In genomic region chr17:80632046-80632581, GRCh38 we compare ENCODE assay signal across 23 cellular contexts.
A peak's percentile ranks its signal among the peaks of the same experiment; 100 is the strongest.
DNase-seq lines count a peak whose midpoint lies in the region; ATAC-seq and TF ChIP-seq lines count a peak whose summit lies in the region.
"Had no signal": no experiment of that assay in that cellular context is flagged by ENCODE, and none has a peak within 500 bp of the region (broad histone marks: within the 10 kb centered on the region; RNA-seq: fewer than 3 reads in every experiment).

No MANE protein-coding gene starts in this region.

- no peak for TF ChIP-seq CTCF in VCaP (conservative IDR thresholded peaks at IDR 0.05)
- no peak for TF ChIP-seq CTCF in smooth muscle cell (IDR thresholded peaks at IDR 0.05; ENCODE audit: borderline replicate concordance, insufficient read depth, poor library complexity, severe bottlenecking)

- H3K27ac ChIP-seq in VCaP (peak overlapping the region; percentile 23; the same call in 1 of the 2 replicates), smooth muscle cell (ENCODE audit: low read depth) (peak overlapping the region; percentile 50)
- H3K27ac ChIP-seq: 22Rv1; BLaER1 treated with 17β-estradiol and CSF1 and Interleukin-3, amounts not matched to agents 10 nM and 100 nM; left lung had no signal

- H3K27me3 ChIP-seq in smooth muscle cell (ENCODE audit: low read depth): no peaks in the 10 kb centered on the region
- H3K27me3 ChIP-seq: BLaER1 treated with 17β-estradiol and CSF1 and Interleukin-3, amounts not matched to agents 10 nM and 100 nM; left lung; MG63 had no signal

- WGBS in smooth muscle cell (ENCODE audit: low lambda C conversion rate): 22% methylated on average over 12 of the region's 12 CpGs

- no peaks in the 10 kb centered on the region for H3K36me3 ChIP-seq in smooth muscle cell (ENCODE audit: low read depth)

- no peaks in the 10 kb centered on the region for H3F3A ChIP-seq in smooth muscle cell (ENCODE audit: low read depth)

- peak; percentile 68 for DNase-seq in DMS53 (lab: John Stamatoyannopoulos, UW)
- DNase-seq in DMS53 treated with DMSO at 0.1 percent for 48 hours (lab: John Stamatoyannopoulos, UW; ENCODE audit: unreplicated experiment): no peak
- DNase-seq in islet precursor cell: peak; percentile 51
- DNase-seq in smooth muscle cell (lab: John Stamatoyannopoulos, UW; ENCODE audit: unreplicated experiment): no peak
- no peak for DNase-seq in iPS-NIHi11 (ENCODE audit: low spot score)
- DNase-seq in activated T-cell treated with anti-CD3 and anti-CD28 coated beads, Interleukin-2, amount 50 U/mL, for 48 hours: no peak
- DNase-seq: activated CD4-positive, alpha-beta T cell treated with anti-CD3 and anti-CD28 coated beads for 48 hours; activated CD8-positive, alpha-beta memory T cell treated with anti-CD3 and anti-CD28 coated beads, Interleukin-2, amount 50 U/mL, for 48 hours; activated naive CD4-positive, alpha-beta T cell treated with anti-CD3 and anti-CD28 coated beads, Interleukin-2, amount 10 ng/mL, durations not matched to agents 7 days and 5 days; foreskin melanocyte; left lung; MG63; mucosa of descending colon; NCI-H2227 treated with DMSO at 0.1 percent for 48 hours; nucleus accumbens; RPMI8226; stimulated activated CD4-positive, alpha-beta T cell treated with anti-CD3 and anti-CD28 coated beads, Interleukin-1b, Interleukin-23, amount 100 ng/mL, for 48 hours; substantia nigra had no signal

- no peak overlapping the region for H3K9ac ChIP-seq in smooth muscle cell (ENCODE audit: low read depth)
- H3K9ac ChIP-seq: BLaER1 treated with 17β-estradiol and CSF1 and Interleukin-3, amounts not matched to agents 10 nM and 100 nM had no signal

- H4K20me1 ChIP-seq in smooth muscle cell (ENCODE audit: low read depth): peaks cover 82% of the 10 kb centered on the region

- peak overlapping the region; percentile 40 for H3K4me2 ChIP-seq in smooth muscle cell

- no peak overlapping the region for H3K4me3 ChIP-seq in smooth muscle cell
- H3K4me3 ChIP-seq: BLaER1 treated with 17β-estradiol and CSF1 and Interleukin-3, amounts not matched to agents 10 nM and 100 nM; left lung; MG63; mucosa of descending colon had no signal

- H3K9me3 ChIP-seq in smooth muscle cell (replicated peaks; ENCODE audit: low read depth): no peaks in the 10 kb centered on the region
- H3K9me3 ChIP-seq: left lung, MG63, mucosa of descending colon had no signal

- peaks cover 31% of the 10 kb centered on the region for H3K79me2 ChIP-seq in smooth muscle cell (ENCODE audit: low read depth)

- no peak for ATAC-seq in HG02852 (IDR thresholded peaks at IDR 0.05; ENCODE audit: unreplicated experiment)
- ATAC-seq: left lung, mucosa of descending colon, sciatic nerve had no signal

- H2AFZ ChIP-seq in smooth muscle cell (ENCODE audit: low read depth): no peak overlapping the region

- peaks cover 8% of the 10 kb centered on the region for H3K4me1 ChIP-seq in smooth muscle cell (ENCODE audit: low read depth)
- H3K4me1 ChIP-seq: left lung had no signal

Comparison
In these comparisons a context has a peak if more than half of its experiments do, and no peak if none do; other contexts are left out.
1. DNase-seq: peak in DMS53 (single experiment) and islet precursor cell (single experiment); none in DMS53 treated with DMSO at 0.1 percent for 48 hours (single experiment), smooth muscle cell (single experiment), iPS-NIHi11 (single experiment) and activated T-cell treated with anti-CD3 and anti-CD28 coated beads, Interleukin-2, amount 50 U/mL, for 48 hours (0 of 2).